In the genomic region with DNA sequence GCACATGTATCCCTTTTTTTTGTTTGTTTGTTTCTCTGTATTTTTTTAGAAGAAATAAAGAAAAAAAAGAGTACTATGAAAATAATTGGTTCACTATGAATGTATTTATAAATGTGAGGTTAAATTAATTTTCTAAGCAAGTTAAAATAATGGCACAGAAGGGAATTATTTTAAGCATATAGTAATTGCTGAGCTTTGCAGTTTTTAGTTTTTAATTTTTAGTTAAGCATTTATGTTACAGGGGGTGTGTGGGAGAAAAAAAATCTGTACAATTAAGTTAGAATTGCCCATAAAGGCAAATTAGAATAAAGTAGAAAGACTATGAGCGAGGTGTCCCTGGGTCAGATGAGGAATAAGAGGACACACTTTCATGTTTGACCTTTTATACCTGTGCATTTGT, we compare ENCODE assay signal across 8 cellular contexts.
"Had no signal": no experiment of that assay in that cellular context is flagged by ENCODE, and none has a peak within 500 bp of the region (broad histone marks: within the 10 kb centered on the region; RNA-seq: fewer than 3 reads in every experiment).

No MANE protein-coding gene starts in this region.

- ATAC-seq: HCT116 had no signal

- H3K36me3 ChIP-seq: HAP-1 had no signal

- H3K4me3 ChIP-seq: GM23248, HAP-1 had no signal

- DNase-seq: GM23248, GOT3, H7, HFFc6, KG1 had no signal

- H3K27ac ChIP-seq: GM23248, HL-60 had no signal

- H3K9ac ChIP-seq: GM23248 had no signal

- H2AFZ ChIP-seq: GM23248 had no signal

- H3K4me1 ChIP-seq: HAP-1 had no signal

- H3K9me3 ChIP-seq: HAP-1 had no signal
